Comparison of ENCODE assay signal across 11 cellular contexts in genomic region chrX:68832516-68833447, GRCh38. TPM values are rescaled to one million over a fixed set of nuclear protein-coding genes. Genes with fewer than 3 reads are reported as not detected.
DNase-seq lines count a peak whose midpoint lies in the region; ATAC-seq, FAIRE-seq and TF ChIP-seq lines count a peak whose summit lies in the region.
"Had no signal": no experiment of that assay in that cellular context is flagged by ENCODE, and none has a peak within 500 bp of the region (broad histone marks: within the 10 kb centered on the region; RNA-seq: fewer than 3 reads in every experiment).

No MANE protein-coding gene starts in this region.

- peak in 1 of 2 experiments; percentile 15; a peak in 1 of 4 replicates for TF ChIP-seq RAD21 in H1 (IDR thresholded peaks at IDR 0.05 in 1 of 2, conservative IDR thresholded peaks at IDR 0.05 in 1 of 2; ENCODE audit: low read depth in 2 of 2, low read length in 2 of 2)

- H2AK5ac ChIP-seq in H1 (ENCODE audit: low read depth, low read length), result no peak overlapping the region

- no peaks in the 10 kb centered on the region for H3K79me1 ChIP-seq in H1 (ENCODE audit: low read depth, low read length)

- H4K91ac ChIP-seq in H1 (replicated peaks; ENCODE audit: insufficient read length, low read length), result no peak overlapping the region

- no peak overlapping the region for H3K23ac ChIP-seq in H1 (ENCODE audit: insufficient read length)

- H3K27me3 ChIP-seq in H1 (replicated peaks in 1 of 4; ENCODE audit: control insufficient read depth in 3 of 4, extremely low read depth in 1 of 4, insufficient read depth in 3 of 4, low read length in 3 of 4) (peaks cover 35 to 69% (median 64%) of the 10 kb centered on the region in 4 experiments), muscle layer of duodenum (ENCODE audit: low read depth, low read length) (no peaks in the 10 kb centered on the region)

- H2BK20ac ChIP-seq in H1 (ENCODE audit: low read length), result no peak overlapping the region

- no peak overlapping the region for H2BK15ac ChIP-seq in H1 (ENCODE audit: low read length)

- H3K27ac ChIP-seq in H1 (ENCODE audit: low read depth, low read length) (no peak overlapping the region), muscle layer of duodenum (ENCODE audit: low read length) (peak overlapping the region; percentile 16)

- H2BK120ac ChIP-seq in H1 (replicated peaks; ENCODE audit: low read depth, low read length), result no peak overlapping the region

- H3K4me1 Mint-ChIP-seq in activated T-cell treated with anti-CD3 and anti-CD28 coated beads, Interleukin-2, amount 50 U/mL, for 24 hours (ENCODE audit: low read depth), result peaks cover 19% of the 10 kb centered on the region
- H3K4me1 Mint-ChIP-seq in activated T-cell treated with anti-CD3 and anti-CD28 coated beads, Interleukin-2, amount 50 U/mL, for 72 hours (ENCODE audit: low read depth), result peaks cover 21% of the 10 kb centered on the region

- H2AFZ ChIP-seq in H1 (ENCODE audit: low read length), result no peak overlapping the region

- no peak for TF ChIP-seq EP300 in H1 (IDR thresholded peaks at IDR 0.05; ENCODE audit: borderline replicate concordance in 1 of 2, low read depth in 2 of 2, low read length in 2 of 2)

- no peak overlapping the region for H3K4me3 Mint-ChIP-seq in activated T-cell treated with anti-CD3 and anti-CD28 coated beads, Interleukin-2, amount 50 U/mL, for 24 hours
- H3K4me3 Mint-ChIP-seq in activated T-cell treated with anti-CD3 and anti-CD28 coated beads, Interleukin-2, amount 50 U/mL, for 72 hours, result peak overlapping the region in 1 of 2 donors; percentile 52

- TF ChIP-seq CTCF in H1 (IDR thresholded peaks at IDR 0.05; ENCODE audit: control extremely low read depth in 1 of 3, insufficient read depth in 1 of 3, low read depth in 1 of 3, low read length in 3 of 3), result no peak

- CTCF ChIA-PET in H1 (lab: Charles Lee; ENCODE audit: partially characterized antibody), result interaction anchor here (0.6 to 3.5 kb wide), 9 partner anchors 9 to 555 kb away, joined by 3 to 12 read pairs (median 3); no protein-coding TSS in a partner anchor

- no peak overlapping the region for H3K56ac ChIP-seq in H1 (replicated peaks; ENCODE audit: insufficient read length, low read depth, low read length)

- peak; percentile 19 for DNase-seq in activated T-cell treated with anti-CD3 and anti-CD28 coated beads, Interleukin-2, amount 50 U/mL, for 24 hours
- no peak for DNase-seq in activated T-cell treated with anti-CD3 and anti-CD28 coated beads, Interleukin-2, amount 50 U/mL, for 72 hours
- peak in 1 of 2 experiments; percentile 38 for DNase-seq in H1 (ENCODE audit: low read depth in 1 of 2, low spot score in 2 of 2)
- DNase-seq in ureter (ENCODE audit: low spot score), result peak; percentile 39
- no peak for DNase-seq in NCI-H187 treated with DMSO at 0.1 percent for 48 hours (lab: John Stamatoyannopoulos, UW)
- no peak for DNase-seq in NCI-H1092 (lab: John Stamatoyannopoulos, UW)
- DNase-seq in medulla oblongata (ENCODE audit: extremely low spot score), result no peak

- H3K4me2 ChIP-seq in H1 (ENCODE audit: insufficient read depth in 1 of 2, low read depth in 2 of 2, low read length in 2 of 2), result peak overlapping the region; percentile 54 to 59; a peak in 2 of 4 replicates

- POLR2A ChIA-PET in H1 (lab: Charles Lee; ENCODE audit: partially characterized antibody), result interaction anchor here (0.7 to 1.2 kb wide), 3 partner anchors 15 to 157 kb away, joined by 3 to 4 read pairs (median 4); no protein-coding TSS in a partner anchor

- H4K20me1 ChIP-seq in H1 (replicated peaks in 1 of 2; ENCODE audit: control insufficient read depth in 1 of 2, insufficient read depth in 2 of 2, low read length in 2 of 2), result peaks cover 15 to 23% of the 10 kb centered on the region in 2 experiments

- WGBS in H1 (ENCODE audit: extremely low coverage in 1 of 2, insufficient coverage in 1 of 2, insufficient read length in 1 of 2, insufficient replicate concordance in 2 of 2, low coverage in 1 of 2, low lambda C conversion rate in 2 of 2, missing lambda C conversion rate in 1 of 2), 2 experiments, result 48% methylated on average over 9 of the region's 12 CpGs; no CpG with 5 or more reads in 1 of the 2 experiments

- no peak overlapping the region for H3K27ac Mint-ChIP-seq in activated T-cell treated with anti-CD3 and anti-CD28 coated beads, Interleukin-2, amount 50 U/mL, for 24 hours
- no peak overlapping the region for H3K27ac Mint-ChIP-seq in activated T-cell treated with anti-CD3 and anti-CD28 coated beads, Interleukin-2, amount 50 U/mL, for 72 hours
- H3K27ac Mint-ChIP-seq: activated CD4-positive, alpha-beta T cell treated with anti-CD3 and anti-CD28 coated beads for 36 hours had no signal

- no peaks in the 10 kb centered on the region for H3K36me3 Mint-ChIP-seq in activated T-cell treated with anti-CD3 and anti-CD28 coated beads, Interleukin-2, amount 50 U/mL, for 24 hours (ENCODE audit: low read depth)
- H3K36me3 Mint-ChIP-seq in activated T-cell treated with anti-CD3 and anti-CD28 coated beads, Interleukin-2, amount 50 U/mL, for 72 hours (ENCODE audit: insufficient read depth in 2 of 2), result no peaks in the 10 kb centered on the region

- peak overlapping the region in 1 of 4 experiments; percentile 37; a peak in 2 of 8 replicates for H3K4me3 ChIP-seq in H1 (ENCODE audit: extremely low read depth in 1 of 4, insufficient read depth in 2 of 4, low read depth in 3 of 4, low read length in 4 of 4)
- peak overlapping the region; percentile 60 to 78 for H3K4me3 ChIP-seq in muscle layer of duodenum (ENCODE audit: low read depth in 1 of 2, low read length in 2 of 2)
- H3K4me3 ChIP-seq: GM12878, K562 had no signal

- no peak overlapping the region for H3K9ac ChIP-seq in H1 (replicated peaks in 1 of 4; ENCODE audit: extremely low read depth in 1 of 4, low read depth in 3 of 4, low read length in 3 of 4)

- FAIRE-seq in H1 (lab: Jason Lieb, UNC), result no peak
- FAIRE-seq: GM12878, K562 had no signal

- no peaks in the 10 kb centered on the region for H3K79me2 ChIP-seq in H1 (ENCODE audit: control insufficient read depth in 1 of 2, insufficient read depth in 2 of 2, low read length in 2 of 2)

- H3K9me3 Mint-ChIP-seq in activated T-cell treated with anti-CD3 and anti-CD28 coated beads, Interleukin-2, amount 50 U/mL, for 24 hours, result no peaks in the 10 kb centered on the region
- H3K9me3 Mint-ChIP-seq in activated T-cell treated with anti-CD3 and anti-CD28 coated beads, Interleukin-2, amount 50 U/mL, for 72 hours, result no peaks in the 10 kb centered on the region

- H3K4ac ChIP-seq in H1 (replicated peaks; ENCODE audit: insufficient read length, low read depth, low read length), result no peak overlapping the region

- H3K4me1 ChIP-seq in H1 (replicated peaks in 1 of 4; ENCODE audit: control insufficient read depth in 3 of 4, insufficient read depth in 4 of 4, low read length in 3 of 4) (peaks cover 0 to 14% (median 3%) of the 10 kb centered on the region in 4 experiments; a peak in 5 of 7 replicates), muscle layer of duodenum (ENCODE audit: control insufficient read depth in 1 of 2, insufficient read depth in 2 of 2, low read length in 2 of 2) (peaks cover 0 to 8% of the 10 kb centered on the region in 2 donors)

- H3K14ac ChIP-seq in H1 (ENCODE audit: insufficient read length), result no peak overlapping the region

- no peak overlapping the region for H2BK12ac ChIP-seq in H1 (ENCODE audit: low read depth, low read length)

- H4K8ac ChIP-seq in H1 (ENCODE audit: extremely low read depth, insufficient read depth, low read length), result no peak overlapping the region

- no peaks in the 10 kb centered on the region; a peak in 1 of 4 replicates for H3K9me3 ChIP-seq in H1 (ENCODE audit: insufficient read depth in 2 of 2, low read depth in 1 of 2, low read length in 1 of 2)
- H3K9me3 ChIP-seq in muscle layer of duodenum (ENCODE audit: control insufficient read depth in 1 of 2, low read length in 2 of 2), result no peaks in the 10 kb centered on the region

- no peak overlapping the region for H3K18ac ChIP-seq in H1 (ENCODE audit: extremely low read depth, low read length)

- peaks cover 15% of the 10 kb centered on the region for H3K27me3 Mint-ChIP-seq in activated T-cell treated with anti-CD3 and anti-CD28 coated beads, Interleukin-2, amount 50 U/mL, for 24 hours
- H3K27me3 Mint-ChIP-seq in activated T-cell treated with anti-CD3 and anti-CD28 coated beads, Interleukin-2, amount 50 U/mL, for 72 hours (ENCODE audit: low read depth), result peaks cover 6% of the 10 kb centered on the region
- H3K27me3 Mint-ChIP-seq: activated CD4-positive, alpha-beta T cell treated with anti-CD3 and anti-CD28 coated beads for 36 hours had no signal

- ATAC-seq in activated T-cell treated with anti-CD3 and anti-CD28 coated beads, Interleukin-2, amount 50 U/mL, for 72 hours (replicated peaks in 1 of 2), result no peak
- ATAC-seq: K562 had no signal

- H2BK5ac ChIP-seq in H1 (ENCODE audit: low read depth, low read length), result no peak overlapping the region

- H3K23me2 ChIP-seq in H1 (ENCODE audit: low read depth, low read length), result peaks cover 10% of the 10 kb centered on the region; the same call in 1 of the 2 replicates

- no peak overlapping the region for H4K5ac ChIP-seq in H1 (ENCODE audit: insufficient read length, low read depth, low read length)

- H3K36me3 ChIP-seq in H1 (ENCODE audit: control insufficient read depth in 2 of 4, insufficient read depth in 4 of 4, low read length in 3 of 4), result no peaks in the 10 kb centered on the region
- H3K36me3 ChIP-seq in muscle layer of duodenum (ENCODE audit: control insufficient read depth in 1 of 2, insufficient read depth in 2 of 2, low read length in 2 of 2), result no peaks in the 10 kb centered on the region

- no peak for TF ChIP-seq POLR2A in H1 (IDR thresholded peaks at IDR 0.05; ENCODE audit: control extremely low read depth in 1 of 2, low read depth in 2 of 2, low read length in 2 of 2)

TF ChIP-seq in H1, 55 proteins besides CTCF, POLR2A, EP300 and RAD21:
- TF ChIP-seq POLR2AphosphoS5 (IDR thresholded peaks at IDR 0.05; ENCODE audit: low read depth, low read length), result no peak
- no peak for TF ChIP-seq NRF1 (IDR thresholded peaks at IDR 0.05; ENCODE audit: low read depth, low read length)
- no peak for TF ChIP-seq MAFK (IDR thresholded peaks at IDR 0.05; ENCODE audit: low read depth, low read length)
- TF ChIP-seq FOSL1 (IDR thresholded peaks at IDR 0.05; ENCODE audit: insufficient read depth, low read depth, low read length), result no peak
TF ChIP-seq in H1: peak in this region for 0.

RNA-seq across cellular contexts. Expression of gene EFNB1, which starts 4.0 kb away (rescaled TPM):
- total RNA-seq in activated T-cell treated with anti-CD3 and anti-CD28 coated beads, Interleukin-2, amount 50 U/mL, for 72 hours, result 1 to 10 TPM; 5.1 to 5.7 TPM
- 2.3 and 3.0 TPM in 2 replicates for total RNA-seq in H1 (2021; fragmentation: NEBNext Ultra II Directional; extraction: Animal tissue kit (Norgen Biotek cat#: 25700))
- 5.4 and 6.1 TPM in 2 replicates for polyA plus RNA-seq in H1 (2011; rRNA removed)
- 6.0 TPM for polyA plus RNA-seq in H1 (2011; cell fraction: cytosol; rRNA removed)
- 4.2 TPM for polyA plus RNA-seq in H1 (2011; cell fraction: nucleus; rRNA removed)
- polyA plus RNA-seq in H1 (2012, experiment 1 of 2), result 2.6 to 5.2 TPM (median 4.2 TPM) in 4 replicates
- polyA plus RNA-seq in H1 (2012, experiment 2 of 2), result 4.1 TPM
- 2.3 TPM for polyA plus RNA-seq in H1 (2013, experiment 1 of 2)
- polyA plus RNA-seq in H1 (2013, experiment 2 of 2), result 2.1 TPM
- polyA minus RNA-seq in H1 (2011; rRNA and poly(A)+ RNA removed), result 2.8 and 3.6 TPM in 2 replicates
- polyA minus RNA-seq in H1 (2011; cell fraction: cytosol; rRNA and poly(A)+ RNA removed), result 2.3 TPM
- polyA minus RNA-seq in H1 (2011; cell fraction: nucleus; rRNA and poly(A)+ RNA removed), result 2.3 TPM
- 59.8 TPM for total RNA-seq in ureter

Comparison
In these comparisons a context has a peak if more than half of its experiments do, and no peak if none do; other contexts are left out.
1. DNase-seq: peak in activated T-cell treated with anti-CD3 and anti-CD28 coated beads, Interleukin-2, amount 50 U/mL, for 24 hours (single experiment) and ureter (single experiment); none in activated T-cell treated with anti-CD3 and anti-CD28 coated beads, Interleukin-2, amount 50 U/mL, for 72 hours (0 of 2), NCI-H187 treated with DMSO at 0.1 percent for 48 hours (single experiment), NCI-H1092 (single experiment) and medulla oblongata (single experiment).